ENCODE assay signal across 8 cellular contexts in the genomic region with DNA sequence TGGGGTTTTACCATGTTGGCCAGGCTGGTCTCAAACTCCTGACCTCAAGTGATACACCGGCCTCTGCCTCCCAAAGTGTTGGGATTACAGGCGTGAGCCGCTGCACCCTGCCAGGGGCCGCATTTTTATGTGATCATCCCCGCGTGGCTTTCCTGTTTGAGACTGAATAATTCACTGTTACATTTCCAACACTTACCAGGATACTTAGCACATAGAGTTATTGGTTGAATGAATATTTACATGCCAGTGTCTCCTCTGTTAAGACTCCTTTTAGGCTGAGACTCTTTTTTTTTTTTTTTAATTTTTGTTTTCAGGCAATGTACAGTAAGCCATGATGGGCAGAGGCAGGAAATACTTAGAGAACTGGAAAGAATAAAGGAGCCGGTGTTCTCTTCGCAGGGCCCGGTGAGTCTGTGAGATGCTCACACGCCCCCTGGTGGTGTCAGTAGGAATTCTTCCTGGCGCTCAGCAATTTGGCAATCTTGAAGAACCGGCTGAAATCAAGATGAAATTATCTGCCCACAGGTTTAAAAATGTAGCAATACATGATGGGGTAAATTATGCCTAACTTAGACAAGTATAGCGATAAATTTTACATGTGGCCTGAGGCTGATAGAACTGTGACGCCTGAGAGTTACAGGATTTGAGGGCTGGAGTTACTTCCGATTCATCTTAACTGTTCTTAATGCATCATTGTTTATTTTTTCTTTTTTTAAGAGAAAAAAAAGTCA.
DNase-seq lines count a peak whose midpoint lies in the region; ATAC-seq and TF ChIP-seq lines count a peak whose summit lies in the region.

No MANE protein-coding gene starts in this region.

- no peaks in the 10 kb centered on the region for H3K79me2 ChIP-seq in parathyroid adenoma

- peak overlapping the region; percentile 65 for H2AFZ ChIP-seq in parathyroid adenoma

- peaks cover 7% of the 10 kb centered on the region for H3K4me1 Mint-ChIP-seq in activated naive CD4-positive, alpha-beta T cell treated with anti-CD3 and anti-CD28 coated beads, Interleukin-2, amount 10 ng/mL, durations not matched to agents 7 days and 5 days

- H3K36me3 Mint-ChIP-seq in activated naive CD4-positive, alpha-beta T cell treated with anti-CD3 and anti-CD28 coated beads, Interleukin-2, amount 10 ng/mL, durations not matched to agents 7 days and 5 days, result no peaks in the 10 kb centered on the region

- H3K27ac Mint-ChIP-seq in activated naive CD4-positive, alpha-beta T cell treated with anti-CD3 and anti-CD28 coated beads, Interleukin-2, amount 10 ng/mL, durations not matched to agents 7 days and 5 days, result peak overlapping the region; percentile 55

- no peaks in the 10 kb centered on the region for H3K27me3 ChIP-seq in parathyroid adenoma (ENCODE audit: control insufficient read depth, insufficient read depth, low read length)
- no peaks in the 10 kb centered on the region for H3K27me3 ChIP-seq in tibial artery

- H3K4me1 ChIP-seq in parathyroid adenoma (no peaks in the 10 kb centered on the region), tibial artery (no peaks in the 10 kb centered on the region)

- no peaks in the 10 kb centered on the region for H3K9me3 Mint-ChIP-seq in activated naive CD4-positive, alpha-beta T cell treated with anti-CD3 and anti-CD28 coated beads, Interleukin-2, amount 10 ng/mL, durations not matched to agents 7 days and 5 days

- H3K27me3 Mint-ChIP-seq in activated naive CD4-positive, alpha-beta T cell treated with anti-CD3 and anti-CD28 coated beads, Interleukin-2, amount 10 ng/mL, durations not matched to agents 7 days and 5 days, result peaks cover 25% of the 10 kb centered on the region

- CTCF ChIA-PET in activated naive CD4-positive, alpha-beta T cell treated with anti-CD3 and anti-CD28 coated beads, Interleukin-2, amount 10 ng/mL, durations not matched to agents 7 days and 5 days (lab: Charles Lee), result no interaction called here

- H3K9me3 ChIP-seq in parathyroid adenoma (ENCODE audit: control insufficient read depth, low read length) (no peaks in the 10 kb centered on the region), tibial artery (no peaks in the 10 kb centered on the region)

- H3K36me3 ChIP-seq in parathyroid adenoma (ENCODE audit: control insufficient read depth, insufficient read depth, low read length) (no peaks in the 10 kb centered on the region), tibial artery (no peaks in the 10 kb centered on the region)

- peak overlapping the region; percentile 25 for H3K4me2 ChIP-seq in parathyroid adenoma (ENCODE audit: low read length)

- DNase-seq in GDM1 (lab: John Stamatoyannopoulos, UW) (peak; percentile 62), NAMALWA (ENCODE audit: low spot score) (peak; percentile 89), globus pallidus (ENCODE audit: low spot score) (peak; percentile 85), tibial artery (peak; percentile 81 to 87)
- DNase-seq in activated naive CD4-positive, alpha-beta T cell treated with anti-CD3 and anti-CD28 coated beads, Interleukin-2, amount 10 ng/mL, durations not matched to agents 7 days and 5 days, result peak; percentile 86

- H3K4me3 ChIP-seq in parathyroid adenoma (ENCODE audit: low read depth, low read length) (no peak overlapping the region), tibial artery (no peak overlapping the region)

- intact Hi-C loops in tibial artery (cut with DNase I; ENCODE audit: low total_unique reads), result loop anchor here (2.0 kb wide), 1 partner anchor 318 kb away; no protein-coding TSS in a partner anchor

- no peak overlapping the region for H3K27ac ChIP-seq in parathyroid adenoma
- H3K27ac ChIP-seq in tibial artery, result no peak overlapping the region

- H3K9ac ChIP-seq in parathyroid adenoma, result no peak overlapping the region

- ATAC-seq in SK-N-SH treated with all-trans-retinoic acid at 6 μM for 48 hours (peak; percentile 96), GM19397 (IDR thresholded peaks at IDR 0.05; ENCODE audit: unreplicated experiment) (no peak)

- no peak overlapping the region for H3K4me3 Mint-ChIP-seq in activated naive CD4-positive, alpha-beta T cell treated with anti-CD3 and anti-CD28 coated beads, Interleukin-2, amount 10 ng/mL, durations not matched to agents 7 days and 5 days

- TF ChIP-seq CTCF in parathyroid adenoma (IDR thresholded peaks at IDR 0.05) (peak; percentile 95), tibial artery (IDR thresholded peaks at IDR 0.05) (peak; percentile 85 to 93)

TF ChIP-seq in SK-N-SH treated with all-trans-retinoic acid at 6 μM for 48 hours, 23 proteins besides CTCF, POLR2A, EP300 and RAD21:
- no peak for TF ChIP-seq TCF4 (CRISPR knock-in tag; IDR thresholded peaks at IDR 0.05; ENCODE audit: borderline replicate concordance)
- TF ChIP-seq, protein P1, sequence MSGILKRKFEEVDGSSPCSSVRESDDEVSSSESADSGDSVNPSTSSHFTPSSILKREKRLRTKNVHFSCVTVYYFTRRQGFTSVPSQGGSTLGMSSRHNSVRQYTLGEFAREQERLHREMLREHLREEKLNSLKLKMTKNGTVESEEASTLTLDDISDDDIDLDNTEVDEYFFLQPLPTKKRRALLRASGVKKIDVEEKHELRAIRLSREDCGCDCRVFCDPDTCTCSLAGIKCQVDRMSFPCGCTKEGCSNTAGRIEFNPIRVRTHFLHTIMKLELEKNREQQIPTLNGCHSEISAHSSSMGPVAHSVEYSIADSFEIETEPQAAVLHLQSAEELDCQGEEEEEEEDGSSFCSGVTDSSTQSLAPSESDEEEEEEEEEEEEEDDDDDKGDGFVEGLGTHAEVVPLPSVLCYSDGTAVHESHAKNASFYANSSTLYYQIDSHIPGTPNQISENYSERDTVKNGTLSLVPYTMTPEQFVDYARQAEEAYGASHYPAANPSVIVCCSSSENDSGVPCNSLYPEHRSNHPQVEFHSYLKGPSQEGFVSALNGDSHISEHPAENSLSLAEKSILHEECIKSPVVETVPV (CRISPR knock-in tag; IDR thresholded peaks at IDR 0.05), result no peak
- no peak for TF ChIP-seq ESRRG (CRISPR knock-in tag; IDR thresholded peaks at IDR 0.05)
- TF ChIP-seq BACH2 (CRISPR knock-in tag; IDR thresholded peaks at IDR 0.05; ENCODE audit: borderline replicate concordance), result no peak
- TF ChIP-seq ZFP3 (CRISPR knock-in tag; IDR thresholded peaks at IDR 0.05), result no peak
- TF ChIP-seq, protein P2, sequence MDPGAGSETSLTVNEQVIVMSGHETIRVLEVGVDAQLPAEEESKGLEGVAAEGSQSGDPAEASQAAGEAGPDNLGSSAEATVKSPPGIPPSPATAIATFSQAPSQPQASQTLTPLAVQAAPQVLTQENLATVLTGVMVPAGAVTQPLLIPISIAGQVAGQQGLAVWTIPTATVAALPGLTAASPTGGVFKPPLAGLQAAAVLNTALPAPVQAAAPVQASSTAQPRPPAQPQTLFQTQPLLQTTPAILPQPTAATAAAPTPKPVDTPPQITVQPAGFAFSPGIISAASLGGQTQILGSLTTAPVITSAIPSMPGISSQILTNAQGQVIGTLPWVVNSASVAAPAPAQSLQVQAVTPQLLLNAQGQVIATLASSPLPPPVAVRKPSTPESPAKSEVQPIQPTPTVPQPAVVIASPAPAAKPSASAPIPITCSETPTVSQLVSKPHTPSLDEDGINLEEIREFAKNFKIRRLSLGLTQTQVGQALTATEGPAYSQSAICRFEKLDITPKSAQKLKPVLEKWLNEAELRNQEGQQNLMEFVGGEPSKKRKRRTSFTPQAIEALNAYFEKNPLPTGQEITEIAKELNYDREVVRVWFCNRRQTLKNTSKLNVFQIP (CRISPR knock-in tag; IDR thresholded peaks at IDR 0.05; ENCODE audit: borderline replicate concordance, low read depth), result no peak
- no peak for TF ChIP-seq GLIS3 (CRISPR knock-in tag; IDR thresholded peaks at IDR 0.05)
- TF ChIP-seq ZNF70 (CRISPR knock-in tag; IDR thresholded peaks at IDR 0.05), result no peak
- TF ChIP-seq, protein P3, sequence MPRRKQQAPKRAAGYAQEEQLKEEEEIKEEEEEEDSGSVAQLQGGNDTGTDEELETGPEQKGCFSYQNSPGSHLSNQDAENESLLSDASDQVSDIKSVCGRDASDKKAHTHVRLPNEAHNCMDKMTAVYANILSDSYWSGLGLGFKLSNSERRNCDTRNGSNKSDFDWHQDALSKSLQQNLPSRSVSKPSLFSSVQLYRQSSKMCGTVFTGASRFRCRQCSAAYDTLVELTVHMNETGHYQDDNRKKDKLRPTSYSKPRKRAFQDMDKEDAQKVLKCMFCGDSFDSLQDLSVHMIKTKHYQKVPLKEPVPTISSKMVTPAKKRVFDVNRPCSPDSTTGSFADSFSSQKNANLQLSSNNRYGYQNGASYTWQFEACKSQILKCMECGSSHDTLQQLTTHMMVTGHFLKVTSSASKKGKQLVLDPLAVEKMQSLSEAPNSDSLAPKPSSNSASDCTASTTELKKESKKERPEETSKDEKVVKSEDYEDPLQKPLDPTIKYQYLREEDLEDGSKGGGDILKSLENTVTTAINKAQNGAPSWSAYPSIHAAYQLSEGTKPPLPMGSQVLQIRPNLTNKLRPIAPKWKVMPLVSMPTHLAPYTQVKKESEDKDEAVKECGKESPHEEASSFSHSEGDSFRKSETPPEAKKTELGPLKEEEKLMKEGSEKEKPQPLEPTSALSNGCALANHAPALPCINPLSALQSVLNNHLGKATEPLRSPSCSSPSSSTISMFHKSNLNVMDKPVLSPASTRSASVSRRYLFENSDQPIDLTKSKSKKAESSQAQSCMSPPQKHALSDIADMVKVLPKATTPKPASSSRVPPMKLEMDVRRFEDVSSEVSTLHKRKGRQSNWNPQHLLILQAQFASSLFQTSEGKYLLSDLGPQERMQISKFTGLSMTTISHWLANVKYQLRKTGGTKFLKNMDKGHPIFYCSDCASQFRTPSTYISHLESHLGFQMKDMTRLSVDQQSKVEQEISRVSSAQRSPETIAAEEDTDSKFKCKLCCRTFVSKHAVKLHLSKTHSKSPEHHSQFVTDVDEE (CRISPR knock-in tag; IDR thresholded peaks at IDR 0.05), result no peak
- TF ChIP-seq ZFP30 (CRISPR knock-in tag; IDR thresholded peaks at IDR 0.05), result no peak
- TF ChIP-seq RARB (CRISPR knock-in tag; IDR thresholded peaks at IDR 0.05), result no peak
- no peak for TF ChIP-seq ZNF8 (CRISPR knock-in tag; IDR thresholded peaks at IDR 0.05)
- TF ChIP-seq CSDC2 (CRISPR knock-in tag; IDR thresholded peaks at IDR 0.05), result no peak
- no peak for TF ChIP-seq ZC3H10 (CRISPR knock-in tag; IDR thresholded peaks at IDR 0.05)
- TF ChIP-seq PPARA (CRISPR knock-in tag; IDR thresholded peaks at IDR 0.05; ENCODE audit: borderline replicate concordance), result no peak
